ENCODE assay signal across 20 cellular contexts in the genomic region with DNA sequence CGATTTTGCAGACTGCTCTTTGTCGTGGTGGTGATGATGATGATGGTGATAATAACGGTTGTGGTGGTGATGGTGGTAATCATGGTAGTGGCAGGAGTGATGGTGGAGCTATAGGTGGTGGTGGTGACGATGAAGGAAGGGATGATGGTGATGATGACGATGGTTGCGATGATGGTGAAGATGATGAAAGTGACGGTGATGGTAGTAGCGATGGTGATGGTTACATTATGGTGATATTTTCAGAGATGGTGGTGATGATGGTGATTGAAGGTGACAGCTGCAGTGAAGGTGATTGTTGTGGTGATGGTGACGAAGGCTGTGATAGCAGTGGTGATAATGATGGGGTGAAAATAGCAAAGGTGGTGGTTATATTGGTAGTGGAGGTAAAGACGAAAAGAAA. TPM values are rescaled to one million over a fixed set of nuclear protein-coding genes. Genes with fewer than 3 reads are reported as not detected.
DNase-seq lines count a peak whose midpoint lies in the region; ATAC-seq, FAIRE-seq and TF ChIP-seq lines count a peak whose summit lies in the region.
"Had no signal": no experiment of that assay in that cellular context is flagged by ENCODE, and none has a peak within 500 bp of the region (broad histone marks: within the 10 kb centered on the region; RNA-seq: fewer than 3 reads in every experiment).

No MANE protein-coding gene starts in this region.

- H3K27me3 ChIP-seq in CD8-positive, alpha-beta T cell (ENCODE audit: insufficient read depth, low read length) = no peaks in the 10 kb centered on the region
- no peaks in the 10 kb centered on the region for H3K27me3 ChIP-seq in H9 (ENCODE audit: insufficient read depth, low read length)
- H3K27me3 ChIP-seq in K562 (ENCODE audit: control insufficient read depth in 2 of 2, insufficient read depth in 2 of 2, low read length in 2 of 2) = peaks cover 7 to 22% of the 10 kb centered on the region in 2 experiments
- H3K27me3 ChIP-seq in neuronal stem cell (ENCODE audit: control insufficient read depth in 3 of 3, insufficient read depth in 3 of 3, low read depth in 1 of 3, low read length in 3 of 3) = peaks cover 0 to 5% (median 4%) of the 10 kb centered on the region in 3 experiments
- H3K27me3 ChIP-seq in Caco-2 (replicated peaks; ENCODE audit: control insufficient read depth, insufficient read depth, low read length) = no peaks in the 10 kb centered on the region
- H3K27me3 ChIP-seq: BLaER1 treated with 17β-estradiol and CSF1 and Interleukin-3, amounts not matched to agents 10 nM and 100 nM had no signal

- H3K79me2 ChIP-seq in H9 (ENCODE audit: insufficient read depth, low read length) (no peaks in the 10 kb centered on the region), K562 (ENCODE audit: control insufficient read depth, insufficient read depth, low read length) (no peaks in the 10 kb centered on the region)

- H3K9ac ChIP-seq in H9 (ENCODE audit: extremely low read depth, insufficient read length, low read length) (no peak overlapping the region), K562 (ENCODE audit: insufficient read depth in 1 of 2, low read depth in 2 of 2, low read length in 2 of 2) (no peak overlapping the region), neuronal stem cell (ENCODE audit: low read depth, low read length, poor library complexity) (peak overlapping the region; percentile 68)
- H3K9ac ChIP-seq: KMS-11 had no signal

- H3K18ac ChIP-seq in H9 (ENCODE audit: insufficient read length, low read depth, low read length) (no peak overlapping the region), neuronal stem cell (ENCODE audit: low read length) (no peak overlapping the region)

- no peak for TF ChIP-seq EP300 in K562 (IDR thresholded peaks at IDR 0.05; ENCODE audit: low read length)

- H2BK20ac ChIP-seq in H9 (ENCODE audit: low read depth, low read length, poor library complexity, severe bottlenecking) = no peak overlapping the region

- H2AK5ac ChIP-seq in H9 (ENCODE audit: insufficient read length, low read length) = no peak overlapping the region
- H2AK5ac ChIP-seq in neuronal stem cell (ENCODE audit: low read depth, low read length) = no peak overlapping the region

- FAIRE-seq in K562 (lab: Jason Lieb, UNC) = no peak
- FAIRE-seq: D721Med, G401.6 had no signal

- WGBS in H9 (ENCODE audit: extremely low coverage, insufficient read length, low lambda C conversion rate) = 100% methylated on average over 6 of the region's 10 CpGs
- 8% methylated on average over 10 of the region's 10 CpGs for WGBS in K562 (ENCODE audit: insufficient coverage, low coverage, missing lambda C conversion rate)
- WGBS in neuronal stem cell (ENCODE audit: extremely low coverage in 2 of 2, insufficient read length in 2 of 2, insufficient replicate concordance in 1 of 2), 2 donors = 100% methylated on average over 3 to 6 of the region's 10 CpGs

- no peaks in the 10 kb centered on the region for H3K4me1 ChIP-seq in CD8-positive, alpha-beta T cell (ENCODE audit: insufficient read depth, low read length)
- H3K4me1 ChIP-seq in H9 (ENCODE audit: insufficient read depth, low read length) = no peaks in the 10 kb centered on the region
- H3K4me1 ChIP-seq in K562 (replicated peaks in 1 of 2; ENCODE audit: control insufficient read depth in 2 of 2, insufficient read depth in 2 of 2, low read length in 2 of 2) = peaks cover 0 to 3% of the 10 kb centered on the region in 2 experiments; a peak in 1 of 5 replicates
- no peaks in the 10 kb centered on the region for H3K4me1 ChIP-seq in neuronal stem cell (ENCODE audit: control insufficient read depth in 2 of 2, insufficient read depth in 1 of 2, low read depth in 1 of 2, low read length in 2 of 2)
- H3K4me1 ChIP-seq in Caco-2 = no peaks in the 10 kb centered on the region
- H3K4me1 ChIP-seq: HAP-1 had no signal

- intact Hi-C loops in CD8-positive, alpha-beta T cell (cut with DNase I, micrococcal nuclease) = no loop called here
- intact Hi-C loops in K562 (cut with micrococcal nuclease) (no loop called here), Caco-2 (cut with micrococcal nuclease; ENCODE audit: unreplicated experiment) (no loop called here)

- H2BK5ac ChIP-seq in H9 (ENCODE audit: insufficient read length, low read length) = no peak overlapping the region
- no peak overlapping the region for H2BK5ac ChIP-seq in neuronal stem cell (ENCODE audit: low read length)

- H4K20me1 ChIP-seq in H9 (ENCODE audit: control insufficient read depth, insufficient read depth, insufficient read length) (no peaks in the 10 kb centered on the region), K562 (replicated peaks; ENCODE audit: control insufficient read depth, insufficient read depth, low read length) (no peaks in the 10 kb centered on the region)
- H4K20me1 ChIP-seq: BLaER1 treated with 17β-estradiol and CSF1 and Interleukin-3, amounts not matched to agents 10 nM and 100 nM had no signal

- H3K9me1 ChIP-seq in K562 (ENCODE audit: control insufficient read depth, insufficient read depth, low read length) = no peaks in the 10 kb centered on the region

- peak; percentile 30 for ATAC-seq in CD8-positive, alpha-beta T cell
- no peak for ATAC-seq in K562
- no peak for ATAC-seq in HG03175 (IDR thresholded peaks at IDR 0.05; ENCODE audit: unreplicated experiment)

- no peak overlapping the region for H2BK12ac ChIP-seq in H9 (ENCODE audit: insufficient read length, low read depth, low read length)
- no peak overlapping the region for H2BK12ac ChIP-seq in neuronal stem cell (ENCODE audit: low read length)

- TF ChIP-seq RAD21 in K562 (CRISPR knock-in tag; conservative IDR thresholded peaks at IDR 0.05 in 1 of 2, IDR thresholded peaks at IDR 0.05 in 1 of 2) = no peak

- no peak for TF ChIP-seq CTCF in CD8-positive, alpha-beta T cell (IDR thresholded peaks at IDR 0.05)
- TF ChIP-seq CTCF in H9 (conservative IDR thresholded peaks at IDR 0.05) (no peak), K562 (IDR thresholded peaks at IDR 0.05 in 2 of 3, conservative IDR thresholded peaks at IDR 0.05 in 1 of 3; ENCODE audit: insufficient read depth in 2 of 3, low read depth in 1 of 3, low read length in 3 of 3) (no peak), Caco-2 (IDR thresholded peaks at IDR 0.05; ENCODE audit: insufficient read depth in 1 of 2, low read depth in 1 of 2, low read length in 1 of 2, severe bottlenecking in 1 of 2, unreplicated experiment in 1 of 2) (no peak)

- H3K36me3 Mint-ChIP-seq in CD8-positive, alpha-beta T cell = no peaks in the 10 kb centered on the region
- H3K36me3 Mint-ChIP-seq in H9 (ENCODE audit: insufficient read depth in 1 of 3, low read depth in 3 of 3) = peaks cover 0 to 5% (median 0%) of the 10 kb centered on the region in 3 experiments; a peak in 1 of 7 replicates
- H3K36me3 Mint-ChIP-seq in Caco-2 (ENCODE audit: insufficient read depth, unreplicated experiment) = no peaks in the 10 kb centered on the region
- H3K36me3 Mint-ChIP-seq: CD8-positive, alpha-beta memory T cell had no signal

- H3K79me1 ChIP-seq in H9 (ENCODE audit: insufficient read depth, low read depth, low read length, poor library complexity, severe bottlenecking) = no peaks in the 10 kb centered on the region
- no peaks in the 10 kb centered on the region for H3K79me1 ChIP-seq in neuronal stem cell (ENCODE audit: low read depth, low read length)

- no peak overlapping the region for H3K4me3 ChIP-seq in CD8-positive, alpha-beta T cell (ENCODE audit: low read depth, low read length)
- H3K4me3 ChIP-seq in K562 (no peak overlapping the region), neuronal stem cell (ENCODE audit: low read length in 2 of 2) (peak overlapping the region in 1 of 2 donors; percentile 71), Caco-2 (ENCODE audit: low read depth, low read length) (no peak overlapping the region)
- H3K4me3 ChIP-seq: BLaER1 treated with 17β-estradiol and CSF1 and Interleukin-3, amounts not matched to agents 10 nM and 100 nM; HAP-1 had no signal

- H2AFZ ChIP-seq in H9 (ENCODE audit: low read length) = no peak overlapping the region
- H2AFZ ChIP-seq in K562 (ENCODE audit: low read depth, low read length) = no peak overlapping the region
- no peak overlapping the region for H2AFZ ChIP-seq in neuronal stem cell (ENCODE audit: low read length)

- peak overlapping the region; percentile 85 for H4K5ac ChIP-seq in H9 (ENCODE audit: insufficient read length, low read depth, low read length)

- H3K23ac ChIP-seq in H9 (ENCODE audit: insufficient read length, low read depth, low read length) (no peak overlapping the region), neuronal stem cell (ENCODE audit: low read depth, low read length, poor library complexity) (no peak overlapping the region)

- H3K4me2 ChIP-seq in H9 (ENCODE audit: insufficient read depth, insufficient read length, low read length) (no peak overlapping the region), K562 (ENCODE audit: insufficient read depth, low read length) (no peak overlapping the region; the same call in 1 of the 2 replicates), neuronal stem cell (ENCODE audit: insufficient read depth, low read length, poor library complexity, severe bottlenecking) (no peak overlapping the region)
- H3K4me2 ChIP-seq: KMS-11 had no signal

- H4K91ac ChIP-seq in H9 (ENCODE audit: insufficient read length, low read depth, low read length) (no peak overlapping the region), neuronal stem cell (ENCODE audit: low read depth, low read length, poor library complexity) (no peak overlapping the region)

- in situ Hi-C loops in K562 (cut with MboI) = no loop called here

- H4K8ac ChIP-seq in H9 (replicated peaks; ENCODE audit: insufficient read length, low read depth, low read length) (no peak overlapping the region), neuronal stem cell (ENCODE audit: low read depth, low read length) (no peak overlapping the region)

- H3K14ac ChIP-seq in H9 (ENCODE audit: insufficient read depth, low read length) = no peak overlapping the region
- no peak overlapping the region for H3K14ac ChIP-seq in neuronal stem cell (ENCODE audit: low read length)

- H3K56ac ChIP-seq in H9 (ENCODE audit: insufficient read length, low read depth, low read length) = no peak overlapping the region

- H2BK15ac ChIP-seq in H9 (ENCODE audit: low read depth, low read length) (no peak overlapping the region), neuronal stem cell (ENCODE audit: low read length) (no peak overlapping the region)

- no peak overlapping the region for H3K4me3 Mint-ChIP-seq in CD8-positive, alpha-beta T cell
- no peak overlapping the region for H3K4me3 Mint-ChIP-seq in H9
- H3K4me3 Mint-ChIP-seq in Caco-2 (ENCODE audit: unreplicated experiment) = no peak overlapping the region
- H3K4me3 Mint-ChIP-seq: B cell; CD8-positive, alpha-beta memory T cell had no signal

- no peak overlapping the region for H3K27ac Mint-ChIP-seq in CD8-positive, alpha-beta T cell
- H3K27ac Mint-ChIP-seq in H9 = no peak overlapping the region
- no peak overlapping the region for H3K27ac Mint-ChIP-seq in Caco-2 (ENCODE audit: unreplicated experiment)
- H3K27ac Mint-ChIP-seq: B cell had no signal

- CTCF ChIA-PET in CD8-positive, alpha-beta T cell (lab: Charles Lee) = interaction anchor here (1.6 kb wide), 1 partner anchor 10 kb away, joined by 8 read pairs; no protein-coding TSS in a partner anchor
- CTCF ChIA-PET in K562 (lab: Yijun Ruan, JAX; ENCODE audit: low intra/inter-chr PET ratio) = no interaction called here
- CTCF ChIA-PET in Caco-2 (lab: Charles Lee) = no interaction called here

- no peak for DNase-seq in CD8-positive, alpha-beta T cell
- DNase-seq in H9 (no peak), K562 (ENCODE audit: extremely low read depth in 1 of 4, low spot score in 3 of 4) (no peak), neuronal stem cell (ENCODE audit: low spot score) (no peak), NCI-H2196 treated with DMSO at 0.1 percent for 48 hours (lab: John Stamatoyannopoulos, UW; ENCODE audit: unreplicated experiment) (no peak), Caco-2 (no peak), activated T-cell treated with anti-CD3 and anti-CD28 coated beads for 4 hours (no peak)
- DNase-seq: COR-L47, GOT3 had no signal

- H2BK120ac ChIP-seq in H9 (ENCODE audit: low read depth, low read length, poor library complexity, severe bottlenecking) (no peak overlapping the region), neuronal stem cell (ENCODE audit: low read depth, low read length) (no peak overlapping the region)

- no peak overlapping the region for H3K27ac ChIP-seq in CD8-positive, alpha-beta T cell (ENCODE audit: low read depth, low read length)
- no peak overlapping the region for H3K27ac ChIP-seq in H9 (ENCODE audit: insufficient read length, low read depth, low read length)
- H3K27ac ChIP-seq in K562 (ENCODE audit: extremely low read depth, low read depth, low read length) = no peak overlapping the region
- H3K27ac ChIP-seq in neuronal stem cell (replicated peaks; ENCODE audit: low read length) = no peak overlapping the region
- H3K27ac ChIP-seq: HL-60, KMS-11 had no signal

- H3K4ac ChIP-seq in H9 (ENCODE audit: low read depth, low read length) = no peak overlapping the region
- no peak overlapping the region for H3K4ac ChIP-seq in neuronal stem cell (ENCODE audit: low read length)

- H3K9me3 ChIP-seq in CD8-positive, alpha-beta T cell (ENCODE audit: low read length) = no peaks in the 10 kb centered on the region
- H3K9me3 ChIP-seq in H9 (ENCODE audit: control insufficient read depth, low read depth, low read length) = no peaks in the 10 kb centered on the region
- H3K9me3 ChIP-seq in K562 (replicated peaks; ENCODE audit: control insufficient read depth, insufficient read depth, low read depth, low read length) = no peaks in the 10 kb centered on the region
- H3K9me3 ChIP-seq in neuronal stem cell (replicated peaks in 1 of 2; ENCODE audit: control insufficient read depth in 2 of 2, insufficient read depth in 1 of 2, low read depth in 1 of 2, low read length in 2 of 2) = peaks cover 0 to 7% of the 10 kb centered on the region in 2 donors
- H3K9me3 ChIP-seq in Caco-2 = no peaks in the 10 kb centered on the region
- H3K9me3 ChIP-seq: BLaER1 treated with 17β-estradiol and CSF1 and Interleukin-3, amounts not matched to agents 10 nM and 100 nM; HAP-1 had no signal

- no peaks in the 10 kb centered on the region for H3K9me3 Mint-ChIP-seq in CD8-positive, alpha-beta T cell
- H3K9me3 Mint-ChIP-seq in H9 (peaks cover 3 to 48% of the 10 kb centered on the region in 2 experiments; a peak in 3 of 5 replicates), Caco-2 (ENCODE audit: unreplicated experiment) (no peaks in the 10 kb centered on the region)
- H3K9me3 Mint-ChIP-seq: CD8-positive, alpha-beta memory T cell had no signal

- H3K23me2 ChIP-seq in H9 (ENCODE audit: insufficient read length, low read depth, low read length, poor library complexity, severe bottlenecking) = no peaks in the 10 kb centered on the region

- peaks cover 24% of the 10 kb centered on the region for H3K27me3 Mint-ChIP-seq in CD8-positive, alpha-beta T cell (ENCODE audit: low read depth)
- peaks cover 3% of the 10 kb centered on the region for H3K27me3 Mint-ChIP-seq in H9 (ENCODE audit: low read depth)
- peaks cover 3% of the 10 kb centered on the region for H3K27me3 Mint-ChIP-seq in Caco-2 (ENCODE audit: insufficient read depth, unreplicated experiment)
- H3K27me3 Mint-ChIP-seq: B cell had no signal

- no TSS peak for BruUV-seq in K562 (replicated peaks; lab: Mats Ljungman, UMichigan)
- no TSS peak for BruUV-seq in Caco-2 (replicated peaks; lab: Mats Ljungman, UMichigan)

- no peak overlapping the region for H3T11ph ChIP-seq in H9 (ENCODE audit: low read length)

- H3K4me1 Mint-ChIP-seq in CD8-positive, alpha-beta T cell (ENCODE audit: low read depth) = peaks cover 3% of the 10 kb centered on the region
- no peaks in the 10 kb centered on the region for H3K4me1 Mint-ChIP-seq in H9
- H3K4me1 Mint-ChIP-seq in Caco-2 (ENCODE audit: low read depth, unreplicated experiment) = no peaks in the 10 kb centered on the region

- POLR2A ChIA-PET in CD8-positive, alpha-beta T cell (lab: Charles Lee) = no interaction called here
- POLR2A ChIA-PET in K562 (lab: Yijun Ruan, JAX) (interaction anchor here (0.6 to 1.8 kb wide), 3 partner anchors 13 to 108 kb away, joined by 3 to 4 read pairs (median 3); a partner anchor contains a TSS), Caco-2 (lab: Charles Lee) (no interaction called here)

- H3K36me3 ChIP-seq in CD8-positive, alpha-beta T cell (ENCODE audit: insufficient read depth, low read length) = no peaks in the 10 kb centered on the region
- H3K36me3 ChIP-seq in K562 (ENCODE audit: control insufficient read depth, insufficient read depth, low read length) = no peaks in the 10 kb centered on the region
- no peaks in the 10 kb centered on the region for H3K36me3 ChIP-seq in neuronal stem cell (replicated peaks in 1 of 2; ENCODE audit: control insufficient read depth in 2 of 2, insufficient read depth in 2 of 2, low read length in 2 of 2)
- no peaks in the 10 kb centered on the region for H3K36me3 ChIP-seq in Caco-2 (ENCODE audit: control insufficient read depth, insufficient read depth, low read length)
- H3K36me3 ChIP-seq: BLaER1 treated with 17β-estradiol and CSF1 and Interleukin-3, amounts not matched to agents 10 nM and 100 nM; HAP-1 had no signal

- TF ChIP-seq POLR2A in K562 (conservative IDR thresholded peaks at IDR 0.05) = no peak

RNA-seq across cellular contexts. Expression of a gene that starts 2.1 kb away (rescaled TPM):
- not detected for total RNA-seq in CD8-positive, alpha-beta T cell
- total RNA-seq in H9 (2021) (not detected in 2 replicates), K562 (2014; rRNA removed) (not detected in 2 replicates), K562 (2014; rRNA removed; fragmentation: Illumina TruSeq; extraction: Trizol) (not detected in 2 replicates), K562 (2015; rRNA removed; fragmentation: Illumina TruSeq; extraction: Trizol) (not detected in 2 replicates), K562 (2021) (not detected in 2 replicates), Caco-2 (2022) (not detected in 2 replicates)
- total RNA-seq in K562 (2011; cell fraction: chromatin; rRNA removed; ENCODE audit: low replicate concordance) = not detected in 2 replicates
- not detected in 2 replicates for total RNA-seq in K562 (2011; cell fraction: nucleolus; rRNA removed)
- total RNA-seq in K562 (2011; cell fraction: nucleoplasm; rRNA removed) = not detected in 2 replicates
- polyA plus RNA-seq in K562 (2011; rRNA removed) (not detected in 2 replicates), K562 (2014; fragmentation: Illumina TruSeq; extraction: Trizol) (not detected in 2 replicates), K562 (2014; fragmentation: Nextera tagmentation; extraction: Ambion mirVana) (not detected), K562 (2014; rRNA removed) (not detected in 2 replicates)
- not detected in 2 replicates for polyA plus RNA-seq in K562 (2011; cell fraction: cytosol; rRNA removed)
- not detected in 2 replicates for polyA plus RNA-seq in K562 (2011; cell fraction: nucleus; rRNA removed)
- not detected in 2 replicates for polyA plus RNA-seq in K562 (2012)
- not detected in 2 replicates for polyA minus RNA-seq in K562 (2011; rRNA and poly(A)+ RNA removed)
- not detected in 2 replicates for polyA minus RNA-seq in K562 (2011; cell fraction: cytosol; rRNA and poly(A)+ RNA removed)
- polyA minus RNA-seq in K562 (2011; cell fraction: nucleus; rRNA and poly(A)+ RNA removed) = not detected in 2 replicates
- polyA plus RNA-seq in neuronal stem cell (2013, experiment 1 of 2) = not detected
- polyA plus RNA-seq in neuronal stem cell (2013, experiment 2 of 2) = not detected
- total RNA-seq: A172; CD8-positive, alpha-beta memory T cell; HT1080 had no signal

RNA-seq across cellular contexts. Expression of a gene that starts 13.1 kb away (rescaled TPM):
- 10 to 100 TPM; 16.4 to 17.1 TPM for total RNA-seq in CD8-positive, alpha-beta T cell
- total RNA-seq in H9 (2021) = 6.0 and 7.9 TPM in 2 replicates
- total RNA-seq in K562 (2011; cell fraction: chromatin; rRNA removed; ENCODE audit: low replicate concordance) = 65.5 and 79.8 TPM in 2 replicates
- total RNA-seq in K562 (2011; cell fraction: nucleolus; rRNA removed) = 47.5 and 55.0 TPM in 2 replicates
- total RNA-seq in K562 (2011; cell fraction: nucleoplasm; rRNA removed) = 54.5 and 64.0 TPM in 2 replicates
- total RNA-seq in K562 (2014; rRNA removed) = 4.5 and 8.5 TPM in 2 replicates
- total RNA-seq in K562 (2014; rRNA removed; fragmentation: Illumina TruSeq; extraction: Trizol) = 5.9 and 6.0 TPM in 2 replicates
- 4.1 and 5.2 TPM in 2 replicates for total RNA-seq in K562 (2015; rRNA removed; fragmentation: Illumina TruSeq; extraction: Trizol)
- 6.3 and 7.1 TPM in 2 replicates for total RNA-seq in K562 (2021)
- polyA plus RNA-seq in K562 (2011; rRNA removed) = 10.3 and 11.4 TPM in 2 replicates
- polyA plus RNA-seq in K562 (2011; cell fraction: cytosol; rRNA removed) = 6.3 and 8.5 TPM in 2 replicates
- polyA plus RNA-seq in K562 (2011; cell fraction: nucleus; rRNA removed) = 29.9 and 40.6 TPM in 2 replicates
- 6.2 and 11.3 TPM in 2 replicates for polyA plus RNA-seq in K562 (2012)
- 5.8 and 6.5 TPM in 2 replicates for polyA plus RNA-seq in K562 (2014; fragmentation: Illumina TruSeq; extraction: Trizol)
- 1 to 10 TPM; 2.8 to 3.3 TPM for polyA plus RNA-seq in K562 (2014; fragmentation: Nextera tagmentation; extraction: Ambion mirVana)
- 7.7 and 9.3 TPM in 2 replicates for polyA plus RNA-seq in K562 (2014; rRNA removed)
- 10.3 and 10.6 TPM in 2 replicates for polyA minus RNA-seq in K562 (2011; rRNA and poly(A)+ RNA removed)
- 4.0 and 4.9 TPM in 2 replicates for polyA minus RNA-seq in K562 (2011; cell fraction: cytosol; rRNA and poly(A)+ RNA removed)
- polyA minus RNA-seq in K562 (2011; cell fraction: nucleus; rRNA and poly(A)+ RNA removed) = 11.4 and 12.3 TPM in 2 replicates
- 9.8 TPM for polyA plus RNA-seq in neuronal stem cell (2013, experiment 1 of 2)
- 8.9 TPM for polyA plus RNA-seq in neuronal stem cell (2013, experiment 2 of 2)
- 5.3 and 6.0 TPM in 2 replicates for total RNA-seq in Caco-2 (2022)
